In genomic region chr3:52293491-52294319, GRCh38 we compare ENCODE assay signal across 3 cellular contexts.
TF ChIP-seq lines count a peak whose summit lies in the region.

No MANE protein-coding gene starts in this region.

TF ChIP-seq in SK-N-SH, 30 proteins besides CTCF, POLR2A, EP300 and RAD21:
- TF ChIP-seq EZH2phosphoT487 (IDR thresholded peaks at IDR 0.05; ENCODE audit: borderline replicate concordance, low read depth) (no peak), USF1 (IDR thresholded peaks at IDR 0.05; ENCODE audit: borderline replicate concordance, low read depth) (no peak)

TF ChIP-seq in SK-N-SH treated with all-trans-retinoic acid at 6 μM for 48 hours, 23 proteins besides CTCF, POLR2A, EP300 and RAD21:
- TF ChIP-seq ZNF565 (CRISPR knock-in tag; conservative IDR thresholded peaks at IDR 0.05; ENCODE audit: low read depth) (no peak), PPARA (CRISPR knock-in tag; IDR thresholded peaks at IDR 0.05; ENCODE audit: borderline replicate concordance) (no peak)
TF ChIP-seq in SK-N-SH treated with all-trans-retinoic acid at 6 μM for 48 hours: peak in this region for 0.

TF ChIP-seq in IMR-90, 13 proteins besides CTCF, POLR2A, EP300 and RAD21:
- TF ChIP-seq FOS (IDR thresholded peaks at IDR 0.05; ENCODE audit: low read depth, low read length), result no peak
- TF ChIP-seq ELK1 (IDR thresholded peaks at IDR 0.05; ENCODE audit: borderline replicate concordance, low read depth, low read length), result no peak
- no peak for TF ChIP-seq MXI1 (IDR thresholded peaks at IDR 0.05; ENCODE audit: borderline replicate concordance, low read depth, low read length)
- no peak for TF ChIP-seq CHD1 (IDR thresholded peaks at IDR 0.05; ENCODE audit: low read depth, low read length)
